Comparison of ENCODE assay signal across 10 cellular contexts in the genomic region with DNA sequence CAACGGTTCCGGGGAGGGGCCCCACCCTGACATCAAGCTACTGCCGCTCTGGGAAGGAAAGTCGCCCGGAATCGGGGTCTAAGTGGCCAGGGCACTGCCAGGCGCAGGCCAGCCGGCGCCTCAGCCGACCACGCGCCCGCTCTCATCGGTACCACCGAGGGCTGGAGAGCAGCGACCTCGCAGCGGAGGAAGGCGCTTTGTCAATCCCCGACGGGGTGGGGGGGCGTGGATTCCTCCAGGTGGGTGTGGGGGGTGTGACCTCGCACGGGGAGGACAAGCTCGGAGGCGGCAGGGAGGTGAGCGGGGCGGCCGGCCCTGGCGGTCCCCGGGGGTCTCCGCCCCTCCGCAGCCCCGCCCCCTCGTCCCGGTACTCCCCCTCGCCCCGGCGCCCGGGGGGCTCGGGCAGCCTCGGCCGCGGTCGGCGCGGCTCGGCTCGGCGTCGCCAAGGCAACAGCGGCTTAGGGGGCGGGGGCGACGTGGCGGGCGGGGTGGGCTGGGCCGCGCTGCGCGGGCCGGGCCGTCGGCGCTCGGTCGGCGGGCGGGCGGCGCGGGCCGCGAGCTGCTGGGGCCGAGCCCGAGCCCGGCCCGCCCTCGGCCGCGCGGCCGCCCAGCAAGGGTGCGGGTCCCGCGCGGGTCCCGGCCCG. TPM values are rescaled to one million over a fixed set of nuclear protein-coding genes. Genes with fewer than 3 reads are reported as not detected.
A peak's percentile ranks its signal among the peaks of the same experiment; 100 is the strongest.
DNase-seq lines count a peak whose midpoint lies in the region; ATAC-seq, FAIRE-seq and TF ChIP-seq lines count a peak whose summit lies in the region.
"Had no signal": no experiment of that assay in that cellular context is flagged by ENCODE, and none has a peak within 500 bp of the region (broad histone marks: within the 10 kb centered on the region; RNA-seq: fewer than 3 reads in every experiment).

No MANE protein-coding gene starts in this region.

- no peak for TF ChIP-seq CTCF in astrocyte of the cerebellum (IDR thresholded peaks at IDR 0.05; ENCODE audit: low read depth, low read length, missing control alignments)
- TF ChIP-seq CTCF in kidney (IDR thresholded peaks at IDR 0.05; ENCODE audit: borderline replicate concordance, extremely low read depth, insufficient read depth) = no peak

- ATAC-seq in HG03196 (IDR thresholded peaks at IDR 0.05; ENCODE audit: unreplicated experiment) = no peak

- intact Hi-C loops in kidney (cut with DNase I) = no loop called here

- peaks cover 13 to 25% of the 10 kb centered on the region in 2 donors for H3K4me1 ChIP-seq in kidney (ENCODE audit: control insufficient read depth in 1 of 2, insufficient read depth in 1 of 2, low read depth in 1 of 2, low read length in 2 of 2)

- DNase-seq in DMS 273 (lab: John Stamatoyannopoulos, UW; ENCODE audit: unreplicated experiment) (peak; percentile 76), DMS 273 treated with DMSO at 0.1 percent for 48 hours (lab: John Stamatoyannopoulos, UW) (no peak), astrocyte of the cerebellum (ENCODE audit: low read depth) (no peak), kidney (peak; percentile 79), urothelium cell line (ENCODE audit: low spot score) (peak; percentile 72), NCI-H2029 treated with DMSO at 0.1 percent for 48 hours (lab: John Stamatoyannopoulos, UW) (no peak)
- DNase-seq in Jurkat, Clone E6-1 (ENCODE audit: low read depth, low spot score) = no peak

- H3K36me3 ChIP-seq in kidney (ENCODE audit: control insufficient read depth in 1 of 2, insufficient read depth in 2 of 2, low read length in 2 of 2) = no peaks in the 10 kb centered on the region

- H3K27ac ChIP-seq in kidney (ENCODE audit: low read depth in 2 of 2, low read length in 2 of 2) = no peak overlapping the region
- H3K27ac ChIP-seq: 22Rv1 had no signal

- H3K9me3 ChIP-seq in kidney (ENCODE audit: control insufficient read depth in 1 of 2, low read length in 2 of 2) = no peaks in the 10 kb centered on the region

- no peak overlapping the region for H3K9ac ChIP-seq in kidney (ENCODE audit: low read length in 2 of 2)

- in situ Hi-C loops in astrocyte of the cerebellum (cut with HindIII; ENCODE audit: low sequenced_read_pairs) = loop anchor here (25.0 kb wide), 1 partner anchor 289 kb away; no protein-coding TSS in a partner anchor

- peak overlapping the region; percentile 29 for H3K4me3 ChIP-seq in Jurkat, Clone E6-1 (ENCODE audit: low read length)
- H3K4me3 ChIP-seq in astrocyte of the cerebellum (ENCODE audit: low read depth, low read length) = peak overlapping the region; percentile 67
- no peak overlapping the region for H3K4me3 ChIP-seq in kidney (ENCODE audit: low read length in 2 of 2)

- FAIRE-seq in kidney (lab: Jason Lieb, UNC) (no peak), urothelium cell line (lab: Jason Lieb, UNC) (no peak)

RNA-seq across cellular contexts. Expression of gene DAB2IP, which starts 47.3 kb away (rescaled TPM):
- 1.2 TPM for polyA plus RNA-seq in Jurkat, Clone E6-1 (2012; ENCODE audit: insufficient read depth, insufficient read length)
- total RNA-seq in kidney = 105 TPM
- 33.8 TPM for polyA plus RNA-seq in kidney (ENCODE audit: insufficient read depth, low read depth, low replicate concordance)
- total RNA-seq: T-helper 2 cell treated with Interferon-gamma antibody and Interleukin-4, amounts not matched to agents 100 ng/mL and 5 ng/mL, for 36 hours had no signal

Comparison
In these comparisons a context has a peak if more than half of its experiments do, and no peak if none do; other contexts are left out.
1. DNase-seq: peak in DMS 273 (single experiment), kidney (single experiment) and urothelium cell line (single experiment); none in DMS 273 treated with DMSO at 0.1 percent for 48 hours (single experiment), Jurkat, Clone E6-1 (single experiment), astrocyte of the cerebellum (single experiment) and NCI-H2029 treated with DMSO at 0.1 percent for 48 hours (single experiment).
2. H3K4me3 ChIP-seq: peak in Jurkat, Clone E6-1 (single experiment) and astrocyte of the cerebellum (single experiment); none in kidney (0 of 2).